9 cellular contexts compared by ENCODE assay signal in the genomic region with DNA sequence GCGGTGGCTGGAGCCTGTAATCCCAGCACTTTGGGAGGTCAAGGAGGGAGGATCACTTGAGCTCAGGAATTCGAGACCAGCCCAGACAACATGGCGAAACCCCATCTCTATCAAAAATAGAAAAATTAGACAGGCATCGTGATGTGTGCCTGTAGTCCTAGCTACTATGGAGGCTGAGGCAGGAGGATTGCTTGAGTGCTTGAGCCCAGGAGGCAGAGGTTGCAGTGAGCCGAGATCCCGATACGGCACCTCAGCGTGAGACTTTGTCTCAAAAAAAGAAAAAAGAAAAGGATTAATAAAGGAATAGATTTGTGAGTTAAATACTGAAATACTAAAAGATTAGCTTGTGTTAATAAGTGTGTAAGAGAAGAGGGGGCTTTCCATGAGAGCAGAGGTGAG. TPM values are rescaled to one million over a fixed set of nuclear protein-coding genes. Genes with fewer than 3 reads are reported as not detected.
DNase-seq lines count a peak whose midpoint lies in the region; ATAC-seq lines count a peak whose summit lies in the region.
"Had no signal": no experiment of that assay in that cellular context is flagged by ENCODE, and none has a peak within 500 bp of the region (broad histone marks: within the 10 kb centered on the region; RNA-seq: fewer than 3 reads in every experiment).

No MANE protein-coding gene starts in this region.

- POLR2A ChIA-PET in activated CD8-positive, alpha-beta T cell treated with anti-CD3 and anti-CD28 coated beads, Interleukin-2, amount 10 ng/mL, durations not matched to agents 7 days and 5 days (lab: Charles Lee): no interaction called here

- H3K4me3 Mint-ChIP-seq in activated CD8-positive, alpha-beta T cell treated with anti-CD3 and anti-CD28 coated beads, Interleukin-2, amount 10 ng/mL, durations not matched to agents 7 days and 5 days: peak overlapping the region; percentile 64
- H3K4me3 Mint-ChIP-seq in stimulated activated effector memory CD8-positive, alpha-beta T cell treated with anti-CD3 and anti-CD28 coated beads, Interleukin-12 subunit alpha, Interleukin-12 subunit beta, amount 100 ng/mL, for 72 hours: peak overlapping the region; percentile 57

- H3K36me3 Mint-ChIP-seq in activated CD8-positive, alpha-beta T cell treated with anti-CD3 and anti-CD28 coated beads, Interleukin-2, amount 10 ng/mL, durations not matched to agents 7 days and 5 days (ENCODE audit: low read depth): no peaks in the 10 kb centered on the region
- H3K36me3 Mint-ChIP-seq in stimulated activated effector memory CD8-positive, alpha-beta T cell treated with anti-CD3 and anti-CD28 coated beads, Interleukin-12 subunit alpha, Interleukin-12 subunit beta, amount 100 ng/mL, for 72 hours: no peaks in the 10 kb centered on the region

- no peak overlapping the region for H3K27ac Mint-ChIP-seq in activated CD8-positive, alpha-beta T cell treated with anti-CD3 and anti-CD28 coated beads, Interleukin-2, amount 10 ng/mL, durations not matched to agents 7 days and 5 days
- H3K27ac Mint-ChIP-seq in stimulated activated effector memory CD8-positive, alpha-beta T cell treated with anti-CD3 and anti-CD28 coated beads, Interleukin-12 subunit alpha, Interleukin-12 subunit beta, amount 100 ng/mL, for 72 hours: peak overlapping the region; percentile 80

- peaks cover 6% of the 10 kb centered on the region for H3K27me3 Mint-ChIP-seq in activated CD8-positive, alpha-beta T cell treated with anti-CD3 and anti-CD28 coated beads, Interleukin-2, amount 10 ng/mL, durations not matched to agents 7 days and 5 days (ENCODE audit: low read depth)

- peak overlapping the region; percentile 24 for H3K4me3 ChIP-seq in iPS-11a (ENCODE audit: low read depth, low read length)

- CTCF ChIA-PET in activated CD8-positive, alpha-beta T cell treated with anti-CD3 and anti-CD28 coated beads, Interleukin-2, amount 10 ng/mL, durations not matched to agents 7 days and 5 days (lab: Charles Lee): no interaction called here

- peaks cover 17% of the 10 kb centered on the region for H3K4me1 Mint-ChIP-seq in activated CD8-positive, alpha-beta T cell treated with anti-CD3 and anti-CD28 coated beads, Interleukin-2, amount 10 ng/mL, durations not matched to agents 7 days and 5 days (ENCODE audit: low read depth)
- peaks cover 16% of the 10 kb centered on the region for H3K4me1 Mint-ChIP-seq in stimulated activated effector memory CD8-positive, alpha-beta T cell treated with anti-CD3 and anti-CD28 coated beads, Interleukin-12 subunit alpha, Interleukin-12 subunit beta, amount 100 ng/mL, for 72 hours

- H3K9me3 Mint-ChIP-seq in activated CD8-positive, alpha-beta T cell treated with anti-CD3 and anti-CD28 coated beads, Interleukin-2, amount 10 ng/mL, durations not matched to agents 7 days and 5 days (ENCODE audit: insufficient read depth): no peaks in the 10 kb centered on the region
- no peaks in the 10 kb centered on the region for H3K9me3 Mint-ChIP-seq in stimulated activated effector memory CD8-positive, alpha-beta T cell treated with anti-CD3 and anti-CD28 coated beads, Interleukin-12 subunit alpha, Interleukin-12 subunit beta, amount 100 ng/mL, for 72 hours

- peak; percentile 34 for DNase-seq in NCI-H748 (lab: John Stamatoyannopoulos, UW; ENCODE audit: unreplicated experiment)
- DNase-seq in NCI-H748 treated with DMSO at 0.1 percent for 48 hours (lab: John Stamatoyannopoulos, UW): no peak
- DNase-seq in activated CD8-positive, alpha-beta T cell treated with anti-CD3 and anti-CD28 coated beads, Interleukin-2, amount 10 ng/mL, durations not matched to agents 7 days and 5 days: no peak
- DNase-seq in stimulated activated effector memory CD8-positive, alpha-beta T cell treated with anti-CD3 and anti-CD28 coated beads, Interleukin-12 subunit alpha, Interleukin-12 subunit beta, amount 100 ng/mL, for 72 hours (ENCODE audit: low spot score in 2 of 2): no peak
- no peak for DNase-seq in AG20443 (ENCODE audit: low spot score)
- no peak for DNase-seq in AG08396 (ENCODE audit: low spot score)
- DNase-seq: SIG-M5 had no signal

- ATAC-seq in activated CD8-positive, alpha-beta T cell treated with anti-CD3 and anti-CD28 coated beads, Interleukin-2, amount 10 ng/mL, durations not matched to agents 7 days and 5 days: no peak
- ATAC-seq in stimulated activated effector memory CD8-positive, alpha-beta T cell treated with anti-CD3 and anti-CD28 coated beads, Interleukin-12 subunit alpha, Interleukin-12 subunit beta, amount 100 ng/mL, for 72 hours: no peak
- ATAC-seq in HG02840 (IDR thresholded peaks at IDR 0.05; ENCODE audit: low FRiP score, unreplicated experiment): no peak

RNA-seq across cellular contexts. Expression of a gene that starts 29.4 kb away (rescaled TPM):
- not detected for total RNA-seq in activated CD8-positive, alpha-beta T cell treated with anti-CD3 and anti-CD28 coated beads, Interleukin-2, amount 10 ng/mL, durations not matched to agents 7 days and 5 days

RNA-seq across cellular contexts. Expression of a gene that starts 40.0 kb away (rescaled TPM):
- total RNA-seq in activated CD8-positive, alpha-beta T cell treated with anti-CD3 and anti-CD28 coated beads, Interleukin-2, amount 10 ng/mL, durations not matched to agents 7 days and 5 days: 100 to 1,000 TPM; 768 to 782 TPM
